27 cellular contexts compared by ENCODE assay signal in genomic region chr12:93101367-93101766, GRCh38.
"Had no signal": no experiment of that assay in that cellular context is flagged by ENCODE, and none has a peak within 500 bp of the region (broad histone marks: within the 10 kb centered on the region; RNA-seq: fewer than 3 reads in every experiment).

No MANE protein-coding gene starts in this region.

- ATAC-seq: left colon; left lung; lower lobe of right lung; naive thymus-derived CD8-positive, alpha-beta T cell; right cardiac atrium; stimulated activated effector memory CD8-positive, alpha-beta T cell treated with anti-CD3 and anti-CD28 coated beads, Interleukin-12 subunit alpha, Interleukin-12 subunit beta, amount 100 ng/mL, for 72 hours had no signal

- H3K4me3 ChIP-seq: left lung, lower lobe of right lung, neural progenitor cell, ovary, sigmoid colon, spleen, tibial nerve, vagina had no signal

- H3K27me3 ChIP-seq: left lung, neural progenitor cell, neutrophil, ovary, sigmoid colon, spleen, tibial nerve, vagina had no signal

- H3K9me3 ChIP-seq: left lung, lower lobe of right lung, neutrophil, ovary, sigmoid colon, spleen, tibial nerve, vagina had no signal

- H3K27me3 Mint-ChIP-seq: naive thymus-derived CD8-positive, alpha-beta T cell; progenitor cell of endocrine pancreas; stimulated activated naive CD8-positive, alpha-beta T cell treated with anti-CD3 and anti-CD28 coated beads, Interleukin-15, Interleukin-2, amounts not matched to agents 100 ng/mL and 50 ng/mL, for 24 hours; type B pancreatic cell had no signal

- H3K27ac ChIP-seq: left lung, lower lobe of right lung, neural progenitor cell, neutrophil, ovary, spleen, vagina had no signal

- H3K4me3 Mint-ChIP-seq: immature natural killer cell; naive thymus-derived CD8-positive, alpha-beta T cell; nephron progenitor cell; neural progenitor cell; stimulated activated effector memory CD8-positive, alpha-beta T cell treated with anti-CD3 and anti-CD28 coated beads, Interleukin-12 subunit alpha, Interleukin-12 subunit beta, amount 100 ng/mL, for 72 hours; stimulated activated naive CD8-positive, alpha-beta T cell treated with anti-CD3 and anti-CD28 coated beads, Interleukin-15, Interleukin-2, amounts not matched to agents 100 ng/mL and 50 ng/mL, for 24 hours; type B pancreatic cell had no signal

- H3K36me3 ChIP-seq: left lung, lower lobe of right lung, neural progenitor cell, neutrophil, ovary, sigmoid colon, spleen, tibial nerve, vagina had no signal

- H3K9me3 Mint-ChIP-seq: immature natural killer cell; naive thymus-derived CD8-positive, alpha-beta T cell; neural progenitor cell; stimulated activated effector memory CD8-positive, alpha-beta T cell treated with anti-CD3 and anti-CD28 coated beads, Interleukin-12 subunit alpha, Interleukin-12 subunit beta, amount 100 ng/mL, for 72 hours; stimulated activated naive CD8-positive, alpha-beta T cell treated with anti-CD3 and anti-CD28 coated beads, Interleukin-15, Interleukin-2, amounts not matched to agents 100 ng/mL and 50 ng/mL, for 24 hours had no signal

- H3K36me3 Mint-ChIP-seq: immature natural killer cell; naive thymus-derived CD8-positive, alpha-beta T cell; neural progenitor cell; stimulated activated effector memory CD8-positive, alpha-beta T cell treated with anti-CD3 and anti-CD28 coated beads, Interleukin-12 subunit alpha, Interleukin-12 subunit beta, amount 100 ng/mL, for 72 hours; type B pancreatic cell had no signal

- DNase-seq: hypothalamus; immature natural killer cell; kidney; left colon; left lung; lower lobe of right lung; mammary epithelial cell; mesenchymal stem cell; naive thymus-derived CD8-positive, alpha-beta T cell; nephron progenitor cell; ovary; retina; right cardiac atrium; sigmoid colon; small intestine; spleen; stimulated activated CD4-positive, alpha-beta T cell treated with anti-CD3 and anti-CD28 coated beads, Interleukin-4, amount 100 ng/mL, for 24 hours; stimulated activated naive CD4-positive, alpha-beta T cell; substantia nigra had no signal

- H3K27ac Mint-ChIP-seq: immature natural killer cell; naive thymus-derived CD8-positive, alpha-beta T cell; nephron progenitor cell; neural progenitor cell; progenitor cell of endocrine pancreas; stimulated activated effector memory CD8-positive, alpha-beta T cell treated with anti-CD3 and anti-CD28 coated beads, Interleukin-12 subunit alpha, Interleukin-12 subunit beta, amount 100 ng/mL, for 72 hours; stimulated activated naive CD8-positive, alpha-beta T cell treated with anti-CD3 and anti-CD28 coated beads, Interleukin-15, Interleukin-2, amounts not matched to agents 100 ng/mL and 50 ng/mL, for 24 hours; type B pancreatic cell had no signal

- H3K4me1 ChIP-seq: left lung, lower lobe of right lung, vagina had no signal
